ENCODE assay signal across 8 cellular contexts in the genomic region with DNA sequence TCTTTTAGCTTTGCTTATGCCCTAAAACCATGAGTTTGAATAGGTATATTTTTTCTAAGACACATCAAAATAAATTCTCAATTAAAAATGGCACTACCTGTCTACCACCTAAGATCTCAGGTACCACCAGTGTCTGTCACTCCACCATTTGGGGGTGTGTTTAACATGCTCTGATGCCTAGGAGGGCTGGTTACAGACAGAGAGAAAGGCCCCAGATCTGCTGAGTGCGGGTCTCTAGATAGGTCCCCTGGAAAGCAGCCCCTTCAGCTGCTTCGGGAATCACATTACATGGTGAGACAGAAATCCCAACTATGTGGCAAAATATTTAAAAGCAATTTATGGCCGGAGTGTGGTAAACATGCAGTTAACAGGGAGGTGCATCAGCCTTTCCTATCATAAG. TPM values are rescaled to one million over a fixed set of nuclear protein-coding genes. Genes with fewer than 3 reads are reported as not detected.
DNase-seq lines count a peak whose midpoint lies in the region; ATAC-seq and TF ChIP-seq lines count a peak whose summit lies in the region.

No MANE protein-coding gene starts in this region.

- peak overlapping the region; percentile 92 for H3K4me3 ChIP-seq in iPS-15b (ENCODE audit: low read depth, low read length)
- peak overlapping the region; percentile 90 for H3K4me3 ChIP-seq in smooth muscle cell

- intact Hi-C loops in activated CD4-positive, alpha-beta memory T cell treated with anti-CD3 and anti-CD28 coated beads for 36 hours (cut with micrococcal nuclease), result loop anchor here (2.0 kb wide), 2 partner anchors 63 to 487 kb away; a partner anchor contains a TSS

- no peaks in the 10 kb centered on the region for H3K27me3 Mint-ChIP-seq in activated T-cell treated with anti-CD3 and anti-CD28 coated beads, Interleukin-2, amount 50 U/mL, for 72 hours (ENCODE audit: low read depth)
- H3K27me3 Mint-ChIP-seq in activated CD4-positive, alpha-beta memory T cell treated with anti-CD3 and anti-CD28 coated beads for 36 hours, result peaks cover 2% of the 10 kb centered on the region

- peaks cover 31% of the 10 kb centered on the region for H3K4me1 Mint-ChIP-seq in activated T-cell treated with anti-CD3 and anti-CD28 coated beads, Interleukin-2, amount 50 U/mL, for 72 hours (ENCODE audit: low read depth)
- H3K4me1 Mint-ChIP-seq in activated CD4-positive, alpha-beta memory T cell treated with anti-CD3 and anti-CD28 coated beads for 36 hours (ENCODE audit: low read depth), result peaks cover 32% of the 10 kb centered on the region

- no peaks in the 10 kb centered on the region for H4K20me1 ChIP-seq in smooth muscle cell (ENCODE audit: low read depth)

- 57% methylated on average over 3 of the region's 3 CpGs for WGBS in smooth muscle cell (ENCODE audit: low lambda C conversion rate)

- peak overlapping the region; percentile 93 to 95 for H3K4me3 Mint-ChIP-seq in activated T-cell treated with anti-CD3 and anti-CD28 coated beads, Interleukin-2, amount 50 U/mL, for 72 hours
- H3K4me3 Mint-ChIP-seq in activated CD4-positive, alpha-beta memory T cell treated with anti-CD3 and anti-CD28 coated beads for 36 hours, result peak overlapping the region; percentile 87

- POLR2A ChIA-PET in activated CD4-positive, alpha-beta memory T cell treated with anti-CD3 and anti-CD28 coated beads for 36 hours (lab: Charles Lee), result interaction anchor here (0.6 to 0.9 kb wide), 2 partner anchors 27 to 38 kb away, joined by 3 to 4 read pairs; no protein-coding TSS in a partner anchor

- H3K36me3 ChIP-seq in iPS-15b (ENCODE audit: control insufficient read depth, insufficient read depth, low read length) (no peaks in the 10 kb centered on the region), smooth muscle cell (ENCODE audit: low read depth) (no peaks in the 10 kb centered on the region)

- H3K9me3 ChIP-seq in iPS-15b (ENCODE audit: control insufficient read depth, insufficient read depth, low read length) (no peaks in the 10 kb centered on the region), smooth muscle cell (replicated peaks; ENCODE audit: low read depth) (no peaks in the 10 kb centered on the region)

- H3K4me1 ChIP-seq in iPS-15b (ENCODE audit: control insufficient read depth, insufficient read depth, low read length) (no peaks in the 10 kb centered on the region), smooth muscle cell (ENCODE audit: low read depth) (peaks cover 9% of the 10 kb centered on the region)

- DNase-seq in activated T-cell treated with anti-CD3 and anti-CD28 coated beads, Interleukin-2, amount 50 U/mL, for 72 hours, result no peak
- DNase-seq in activated T-cell treated with anti-CD3 and anti-CD28 coated beads for 4 hours, result no peak
- no peak for DNase-seq in activated CD4-positive, alpha-beta memory T cell treated with anti-CD3 and anti-CD28 coated beads for 36 hours
- no peak for DNase-seq in smooth muscle cell (lab: John Stamatoyannopoulos, UW; ENCODE audit: unreplicated experiment)
- DNase-seq in effector CD8-positive, alpha-beta T cell (lab: John Stamatoyannopoulos, UW), result no peak
- DNase-seq in G401 (ENCODE audit: low spot score), result no peak

- no peaks in the 10 kb centered on the region for H3K9me3 Mint-ChIP-seq in activated T-cell treated with anti-CD3 and anti-CD28 coated beads, Interleukin-2, amount 50 U/mL, for 72 hours
- H3K9me3 Mint-ChIP-seq in activated CD4-positive, alpha-beta memory T cell treated with anti-CD3 and anti-CD28 coated beads for 36 hours, result no peaks in the 10 kb centered on the region

- CTCF ChIA-PET in activated CD4-positive, alpha-beta memory T cell treated with anti-CD3 and anti-CD28 coated beads for 36 hours (lab: Charles Lee), result interaction anchor here (3.2 kb wide), 1 partner anchor 31 kb away, joined by 12 read pairs; no protein-coding TSS in a partner anchor

- H3K27ac Mint-ChIP-seq in activated T-cell treated with anti-CD3 and anti-CD28 coated beads, Interleukin-2, amount 50 U/mL, for 72 hours, result no peak overlapping the region
- H3K27ac Mint-ChIP-seq in activated CD4-positive, alpha-beta memory T cell treated with anti-CD3 and anti-CD28 coated beads for 36 hours, result no peak overlapping the region

- H3K4me2 ChIP-seq in smooth muscle cell, result peak overlapping the region; percentile 99

- no peaks in the 10 kb centered on the region for H3F3A ChIP-seq in smooth muscle cell (ENCODE audit: low read depth)

- H2AFZ ChIP-seq in smooth muscle cell (ENCODE audit: low read depth), result peak overlapping the region; percentile 95

- H3K9ac ChIP-seq in iPS-15b (ENCODE audit: low read depth, low read length), result no peak overlapping the region
- no peak overlapping the region for H3K9ac ChIP-seq in smooth muscle cell (ENCODE audit: low read depth)

- H3K27me3 ChIP-seq in iPS-15b (ENCODE audit: control insufficient read depth, insufficient read depth, low read length) (peaks cover 16% of the 10 kb centered on the region), smooth muscle cell (ENCODE audit: low read depth) (no peaks in the 10 kb centered on the region)

- peaks cover 31% of the 10 kb centered on the region for H3K79me2 ChIP-seq in smooth muscle cell (ENCODE audit: low read depth)

- in situ Hi-C loops in G401 (cut with HindIII; ENCODE audit: low sequenced_read_pairs), result no loop called here

- TF ChIP-seq CTCF in smooth muscle cell (IDR thresholded peaks at IDR 0.05; ENCODE audit: borderline replicate concordance, insufficient read depth, poor library complexity, severe bottlenecking), result no peak

- no peak for ATAC-seq in activated T-cell treated with anti-CD3 and anti-CD28 coated beads, Interleukin-2, amount 50 U/mL, for 72 hours (replicated peaks in 1 of 2)
- no peak for ATAC-seq in GM21825 (IDR thresholded peaks at IDR 0.05; ENCODE audit: unreplicated experiment)

- H3K27ac ChIP-seq in smooth muscle cell (ENCODE audit: low read depth), result no peak overlapping the region

- H3K36me3 Mint-ChIP-seq in activated T-cell treated with anti-CD3 and anti-CD28 coated beads, Interleukin-2, amount 50 U/mL, for 72 hours (ENCODE audit: insufficient read depth in 2 of 2), result peaks cover 0 to 3% of the 10 kb centered on the region in 2 donors
- no peaks in the 10 kb centered on the region for H3K36me3 Mint-ChIP-seq in activated CD4-positive, alpha-beta memory T cell treated with anti-CD3 and anti-CD28 coated beads for 36 hours

RNA-seq across cellular contexts. Expression of a gene that starts 0.7 kb away (rescaled TPM):
- total RNA-seq in activated T-cell treated with anti-CD3 and anti-CD28 coated beads, Interleukin-2, amount 50 U/mL, for 72 hours, result 10 to 100 TPM; 23.1 to 29.6 TPM
- total RNA-seq in activated CD4-positive, alpha-beta memory T cell treated with anti-CD3 and anti-CD28 coated beads for 36 hours, result 10 to 100 TPM; 22.2 to 25.0 TPM
- total RNA-seq in smooth muscle cell, result 22.7 and 27.9 TPM in 2 replicates
- polyA plus RNA-seq in smooth muscle cell, result 42.0 and 52.3 TPM in 2 replicates
- 66.8 and 69.2 TPM in 2 replicates for total RNA-seq in G401 (2014; rRNA removed; shearing (Covaris generic))
